ENCODE assay signal across 1 cellular context in the genomic region with DNA sequence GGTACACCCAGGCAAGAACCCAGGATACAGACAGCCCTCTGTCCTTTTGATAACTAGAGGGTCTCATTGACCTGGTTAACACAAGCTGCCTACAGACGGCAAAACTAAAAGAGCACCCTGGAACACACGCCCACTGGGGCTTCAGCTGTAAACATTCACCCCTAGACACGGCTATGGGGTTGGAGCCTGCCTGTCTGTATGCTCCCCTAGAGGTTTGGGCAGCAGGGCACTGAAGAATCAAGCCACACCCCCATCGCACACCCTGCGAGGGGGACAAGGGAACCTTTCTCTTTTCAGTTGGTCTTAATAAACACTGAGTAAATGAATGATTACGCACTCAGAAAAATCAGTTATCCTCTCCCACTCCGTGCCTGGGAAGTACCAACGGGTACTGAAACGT.
TF ChIP-seq lines count a peak whose summit lies in the region.

No MANE protein-coding gene starts in this region.

TF ChIP-seq in HepG2, 621 proteins besides CTCF, POLR2A, EP300 and RAD21 (continues in another document):
- no peak for TF ChIP-seq HDAC1 (CRISPR knock-in tag; IDR thresholded peaks at IDR 0.05)
- peak; percentile 92 for TF ChIP-seq AGO1 (IDR thresholded peaks at IDR 0.05; ENCODE audit: low read depth, low read length, poor library complexity, severe bottlenecking)
- TF ChIP-seq, protein P1, sequence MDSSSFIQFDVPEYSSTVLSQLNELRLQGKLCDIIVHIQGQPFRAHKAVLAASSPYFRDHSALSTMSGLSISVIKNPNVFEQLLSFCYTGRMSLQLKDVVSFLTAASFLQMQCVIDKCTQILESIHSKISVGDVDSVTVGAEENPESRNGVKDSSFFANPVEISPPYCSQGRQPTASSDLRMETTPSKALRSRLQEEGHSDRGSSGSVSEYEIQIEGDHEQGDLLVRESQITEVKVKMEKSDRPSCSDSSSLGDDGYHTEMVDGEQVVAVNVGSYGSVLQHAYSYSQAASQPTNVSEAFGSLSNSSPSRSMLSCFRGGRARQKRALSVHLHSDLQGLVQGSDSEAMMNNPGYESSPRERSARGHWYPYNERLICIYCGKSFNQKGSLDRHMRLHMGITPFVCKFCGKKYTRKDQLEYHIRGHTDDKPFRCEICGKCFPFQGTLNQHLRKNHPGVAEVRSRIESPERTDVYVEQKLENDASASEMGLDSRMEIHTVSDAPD (CRISPR knock-in tag; IDR thresholded peaks at IDR 0.05) = no peak
- TF ChIP-seq, protein P2, sequence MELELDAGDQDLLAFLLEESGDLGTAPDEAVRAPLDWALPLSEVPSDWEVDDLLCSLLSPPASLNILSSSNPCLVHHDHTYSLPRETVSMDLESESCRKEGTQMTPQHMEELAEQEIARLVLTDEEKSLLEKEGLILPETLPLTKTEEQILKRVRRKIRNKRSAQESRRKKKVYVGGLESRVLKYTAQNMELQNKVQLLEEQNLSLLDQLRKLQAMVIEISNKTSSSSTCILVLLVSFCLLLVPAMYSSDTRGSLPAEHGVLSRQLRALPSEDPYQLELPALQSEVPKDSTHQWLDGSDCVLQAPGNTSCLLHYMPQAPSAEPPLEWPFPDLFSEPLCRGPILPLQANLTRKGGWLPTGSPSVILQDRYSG (CRISPR knock-in tag; IDR thresholded peaks at IDR 0.05) = no peak
- no peak for TF ChIP-seq ZBTB20 (CRISPR knock-in tag; IDR thresholded peaks at IDR 0.05; ENCODE audit: borderline replicate concordance, low read depth)
- TF ChIP-seq, protein P3, sequence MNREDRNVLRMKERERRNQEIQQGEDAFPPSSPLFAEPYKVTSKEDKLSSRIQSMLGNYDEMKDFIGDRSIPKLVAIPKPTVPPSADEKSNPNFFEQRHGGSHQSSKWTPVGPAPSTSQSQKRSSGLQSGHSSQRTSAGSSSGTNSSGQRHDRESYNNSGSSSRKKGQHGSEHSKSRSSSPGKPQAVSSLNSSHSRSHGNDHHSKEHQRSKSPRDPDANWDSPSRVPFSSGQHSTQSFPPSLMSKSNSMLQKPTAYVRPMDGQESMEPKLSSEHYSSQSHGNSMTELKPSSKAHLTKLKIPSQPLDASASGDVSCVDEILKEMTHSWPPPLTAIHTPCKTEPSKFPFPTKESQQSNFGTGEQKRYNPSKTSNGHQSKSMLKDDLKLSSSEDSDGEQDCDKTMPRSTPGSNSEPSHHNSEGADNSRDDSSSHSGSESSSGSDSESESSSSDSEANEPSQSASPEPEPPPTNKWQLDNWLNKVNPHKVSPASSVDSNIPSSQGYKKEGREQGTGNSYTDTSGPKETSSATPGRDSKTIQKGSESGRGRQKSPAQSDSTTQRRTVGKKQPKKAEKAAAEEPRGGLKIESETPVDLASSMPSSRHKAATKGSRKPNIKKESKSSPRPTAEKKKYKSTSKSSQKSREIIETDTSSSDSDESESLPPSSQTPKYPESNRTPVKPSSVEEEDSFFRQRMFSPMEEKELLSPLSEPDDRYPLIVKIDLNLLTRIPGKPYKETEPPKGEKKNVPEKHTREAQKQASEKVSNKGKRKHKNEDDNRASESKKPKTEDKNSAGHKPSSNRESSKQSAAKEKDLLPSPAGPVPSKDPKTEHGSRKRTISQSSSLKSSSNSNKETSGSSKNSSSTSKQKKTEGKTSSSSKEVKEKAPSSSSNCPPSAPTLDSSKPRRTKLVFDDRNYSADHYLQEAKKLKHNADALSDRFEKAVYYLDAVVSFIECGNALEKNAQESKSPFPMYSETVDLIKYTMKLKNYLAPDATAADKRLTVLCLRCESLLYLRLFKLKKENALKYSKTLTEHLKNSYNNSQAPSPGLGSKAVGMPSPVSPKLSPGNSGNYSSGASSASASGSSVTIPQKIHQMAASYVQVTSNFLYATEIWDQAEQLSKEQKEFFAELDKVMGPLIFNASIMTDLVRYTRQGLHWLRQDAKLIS (CRISPR knock-in tag; IDR thresholded peaks at IDR 0.05) = no peak
- TF ChIP-seq, protein P4, sequence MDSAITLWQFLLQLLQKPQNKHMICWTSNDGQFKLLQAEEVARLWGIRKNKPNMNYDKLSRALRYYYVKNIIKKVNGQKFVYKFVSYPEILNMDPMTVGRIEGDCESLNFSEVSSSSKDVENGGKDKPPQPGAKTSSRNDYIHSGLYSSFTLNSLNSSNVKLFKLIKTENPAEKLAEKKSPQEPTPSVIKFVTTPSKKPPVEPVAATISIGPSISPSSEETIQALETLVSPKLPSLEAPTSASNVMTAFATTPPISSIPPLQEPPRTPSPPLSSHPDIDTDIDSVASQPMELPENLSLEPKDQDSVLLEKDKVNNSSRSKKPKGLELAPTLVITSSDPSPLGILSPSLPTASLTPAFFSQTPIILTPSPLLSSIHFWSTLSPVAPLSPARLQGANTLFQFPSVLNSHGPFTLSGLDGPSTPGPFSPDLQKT (CRISPR knock-in tag; IDR thresholded peaks at IDR 0.05; ENCODE audit: borderline replicate concordance) = no peak
- no peak for TF ChIP-seq SOX5 (CRISPR knock-in tag; IDR thresholded peaks at IDR 0.05; ENCODE audit: borderline replicate concordance)
- TF ChIP-seq RBFOX2 (IDR thresholded peaks at IDR 0.05; ENCODE audit: low read depth, low read length) = peak; percentile 68; the same call in 1 of the 2 replicates
- no peak for TF ChIP-seq THAP11 (CRISPR knock-in tag; IDR thresholded peaks at IDR 0.05)
- TF ChIP-seq TBX3 (IDR thresholded peaks at IDR 0.05; ENCODE audit: borderline replicate concordance) = no peak
- no peak for TF ChIP-seq JUND (CRISPR knock-in tag; IDR thresholded peaks at IDR 0.05)
- no peak for TF ChIP-seq NFE2 (CRISPR knock-in tag; IDR thresholded peaks at IDR 0.05)
- TF ChIP-seq NR1H2 (CRISPR knock-in tag; IDR thresholded peaks at IDR 0.05; ENCODE audit: borderline replicate concordance, low read depth) = no peak
- TF ChIP-seq ZBTB1 (CRISPR knock-in tag; IDR thresholded peaks at IDR 0.05; ENCODE audit: borderline replicate concordance) = no peak
- TF ChIP-seq RBM22 (optimal IDR thresholded peaks at IDR 0.05; ENCODE audit: low read length) = peak; percentile 20
- TF ChIP-seq, protein P5, sequence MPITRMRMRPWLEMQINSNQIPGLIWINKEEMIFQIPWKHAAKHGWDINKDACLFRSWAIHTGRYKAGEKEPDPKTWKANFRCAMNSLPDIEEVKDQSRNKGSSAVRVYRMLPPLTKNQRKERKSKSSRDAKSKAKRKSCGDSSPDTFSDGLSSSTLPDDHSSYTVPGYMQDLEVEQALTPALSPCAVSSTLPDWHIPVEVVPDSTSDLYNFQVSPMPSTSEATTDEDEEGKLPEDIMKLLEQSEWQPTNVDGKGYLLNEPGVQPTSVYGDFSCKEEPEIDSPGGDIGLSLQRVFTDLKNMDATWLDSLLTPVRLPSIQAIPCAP (CRISPR knock-in tag; IDR thresholded peaks at IDR 0.05; ENCODE audit: low read depth) = no peak
- TF ChIP-seq ZEB1 (IDR thresholded peaks at IDR 0.05; ENCODE audit: insufficient replicate concordance, low read depth) = no peak
- TF ChIP-seq, protein P6, sequence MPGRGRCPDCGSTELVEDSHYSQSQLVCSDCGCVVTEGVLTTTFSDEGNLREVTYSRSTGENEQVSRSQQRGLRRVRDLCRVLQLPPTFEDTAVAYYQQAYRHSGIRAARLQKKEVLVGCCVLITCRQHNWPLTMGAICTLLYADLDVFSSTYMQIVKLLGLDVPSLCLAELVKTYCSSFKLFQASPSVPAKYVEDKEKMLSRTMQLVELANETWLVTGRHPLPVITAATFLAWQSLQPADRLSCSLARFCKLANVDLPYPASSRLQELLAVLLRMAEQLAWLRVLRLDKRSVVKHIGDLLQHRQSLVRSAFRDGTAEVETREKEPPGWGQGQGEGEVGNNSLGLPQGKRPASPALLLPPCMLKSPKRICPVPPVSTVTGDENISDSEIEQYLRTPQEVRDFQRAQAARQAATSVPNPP (CRISPR knock-in tag; IDR thresholded peaks at IDR 0.05) = no peak
- TF ChIP-seq, protein P7, sequence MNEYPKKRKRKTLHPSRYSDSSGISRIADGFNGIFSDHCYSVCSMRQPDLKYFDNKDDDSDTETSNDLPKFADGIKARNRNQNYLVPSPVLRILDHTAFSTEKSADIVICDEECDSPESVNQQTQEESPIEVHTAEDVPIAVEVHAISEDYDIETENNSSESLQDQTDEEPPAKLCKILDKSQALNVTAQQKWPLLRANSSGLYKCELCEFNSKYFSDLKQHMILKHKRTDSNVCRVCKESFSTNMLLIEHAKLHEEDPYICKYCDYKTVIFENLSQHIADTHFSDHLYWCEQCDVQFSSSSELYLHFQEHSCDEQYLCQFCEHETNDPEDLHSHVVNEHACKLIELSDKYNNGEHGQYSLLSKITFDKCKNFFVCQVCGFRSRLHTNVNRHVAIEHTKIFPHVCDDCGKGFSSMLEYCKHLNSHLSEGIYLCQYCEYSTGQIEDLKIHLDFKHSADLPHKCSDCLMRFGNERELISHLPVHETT (CRISPR knock-in tag; conservative IDR thresholded peaks at IDR 0.05) = no peak
- TF ChIP-seq AGO2 (optimal IDR thresholded peaks at IDR 0.05; ENCODE audit: low read depth, low read length) = peak; percentile 22
- no peak for TF ChIP-seq ZNF772 (CRISPR knock-in tag; IDR thresholded peaks at IDR 0.05)
- TF ChIP-seq SCMH1 (CRISPR knock-in tag; IDR thresholded peaks at IDR 0.05; ENCODE audit: borderline replicate concordance) = no peak
- TF ChIP-seq ZNF510 (CRISPR knock-in tag; IDR thresholded peaks at IDR 0.05; ENCODE audit: low read depth) = no peak
- TF ChIP-seq, protein P8, sequence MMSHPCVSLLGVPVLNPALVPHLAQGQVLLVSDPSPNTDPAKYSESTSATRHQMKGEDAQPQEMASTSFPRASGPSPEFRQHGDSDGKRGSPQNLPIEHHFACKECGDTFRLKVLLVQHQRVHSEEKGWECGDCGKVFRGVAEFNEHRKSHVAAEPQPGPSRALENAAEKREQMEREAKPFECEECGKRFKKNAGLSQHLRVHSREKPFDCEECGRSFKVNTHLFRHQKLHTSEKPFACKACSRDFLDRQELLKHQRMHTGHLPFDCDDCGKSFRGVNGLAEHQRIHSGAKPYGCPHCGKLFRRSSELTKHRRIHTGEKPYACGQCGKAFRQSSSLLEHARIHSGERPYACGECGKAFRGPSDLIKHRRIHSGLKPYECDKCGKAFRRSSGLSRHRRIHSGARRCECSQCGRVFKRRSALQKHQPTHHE (CRISPR knock-in tag; IDR thresholded peaks at IDR 0.05; ENCODE audit: borderline replicate concordance) = no peak
- TF ChIP-seq ELF1 (CRISPR knock-in tag; IDR thresholded peaks at IDR 0.05) = no peak
- no peak for TF ChIP-seq ZNF235 (CRISPR knock-in tag; IDR thresholded peaks at IDR 0.05; ENCODE audit: borderline replicate concordance)
- TF ChIP-seq, protein P9, sequence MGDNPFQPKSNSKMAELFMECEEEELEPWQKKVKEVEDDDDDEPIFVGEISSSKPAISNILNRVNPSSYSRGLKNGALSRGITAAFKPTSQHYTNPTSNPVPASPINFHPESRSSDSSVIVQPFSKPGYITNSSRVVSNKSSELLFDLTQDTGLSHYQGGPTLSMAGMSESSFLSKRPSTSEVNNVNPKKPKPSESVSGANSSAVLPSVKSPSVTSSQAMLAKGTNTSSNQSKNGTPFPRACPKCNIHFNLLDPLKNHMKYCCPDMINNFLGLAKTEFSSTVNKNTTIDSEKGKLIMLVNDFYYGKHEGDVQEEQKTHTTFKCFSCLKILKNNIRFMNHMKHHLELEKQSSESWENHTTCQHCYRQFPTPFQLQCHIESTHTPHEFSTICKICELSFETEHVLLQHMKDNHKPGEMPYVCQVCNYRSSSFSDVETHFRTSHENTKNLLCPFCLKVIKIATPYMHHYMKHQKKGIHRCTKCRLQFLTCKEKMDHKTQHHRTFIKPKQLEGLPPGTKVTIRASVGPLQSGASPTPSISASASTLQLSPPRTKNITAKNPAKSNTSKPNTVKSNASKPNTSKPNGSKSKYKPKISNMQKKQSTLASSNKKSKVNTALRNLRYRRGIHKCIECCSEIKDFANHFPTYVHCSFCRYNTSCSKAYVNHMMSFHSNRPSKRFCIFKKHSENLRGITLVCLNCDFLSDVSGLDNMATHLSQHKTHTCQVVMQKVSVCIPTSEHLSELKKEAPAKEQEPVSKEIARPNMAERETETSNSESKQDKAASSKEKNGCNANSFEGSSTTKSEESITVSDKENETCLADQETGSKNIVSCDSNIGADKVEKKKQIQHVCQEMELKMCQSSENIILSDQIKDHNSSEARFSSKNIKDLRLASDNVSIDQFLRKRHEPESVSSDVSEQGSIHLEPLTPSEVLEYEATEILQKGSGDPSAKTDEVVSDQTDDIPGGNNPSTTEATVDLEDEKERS (CRISPR knock-in tag; IDR thresholded peaks at IDR 0.05) = no peak
- TF ChIP-seq, protein P10, sequence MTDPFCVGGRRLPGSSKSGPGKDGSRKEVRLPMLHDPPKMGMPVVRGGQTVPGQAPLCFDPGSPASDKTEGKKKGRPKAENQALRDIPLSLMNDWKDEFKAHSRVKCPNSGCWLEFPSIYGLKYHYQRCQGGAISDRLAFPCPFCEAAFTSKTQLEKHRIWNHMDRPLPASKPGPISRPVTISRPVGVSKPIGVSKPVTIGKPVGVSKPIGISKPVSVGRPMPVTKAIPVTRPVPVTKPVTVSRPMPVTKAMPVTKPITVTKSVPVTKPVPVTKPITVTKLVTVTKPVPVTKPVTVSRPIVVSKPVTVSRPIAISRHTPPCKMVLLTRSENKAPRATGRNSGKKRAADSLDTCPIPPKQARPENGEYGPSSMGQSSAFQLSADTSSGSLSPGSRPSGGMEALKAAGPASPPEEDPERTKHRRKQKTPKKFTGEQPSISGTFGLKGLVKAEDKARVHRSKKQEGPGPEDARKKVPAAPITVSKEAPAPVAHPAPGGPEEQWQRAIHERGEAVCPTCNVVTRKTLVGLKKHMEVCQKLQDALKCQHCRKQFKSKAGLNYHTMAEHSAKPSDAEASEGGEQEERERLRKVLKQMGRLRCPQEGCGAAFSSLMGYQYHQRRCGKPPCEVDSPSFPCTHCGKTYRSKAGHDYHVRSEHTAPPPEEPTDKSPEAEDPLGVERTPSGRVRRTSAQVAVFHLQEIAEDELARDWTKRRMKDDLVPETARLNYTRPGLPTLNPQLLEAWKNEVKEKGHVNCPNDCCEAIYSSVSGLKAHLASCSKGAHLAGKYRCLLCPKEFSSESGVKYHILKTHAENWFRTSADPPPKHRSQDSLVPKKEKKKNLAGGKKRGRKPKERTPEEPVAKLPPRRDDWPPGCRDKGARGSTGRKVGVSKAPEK (CRISPR knock-in tag; IDR thresholded peaks at IDR 0.05; ENCODE audit: borderline replicate concordance) = no peak
- TF ChIP-seq ATF7 (IDR thresholded peaks at IDR 0.05) = no peak
- TF ChIP-seq ATF7 (CRISPR knock-in tag; IDR thresholded peaks at IDR 0.05) = no peak
- TF ChIP-seq, protein P11, sequence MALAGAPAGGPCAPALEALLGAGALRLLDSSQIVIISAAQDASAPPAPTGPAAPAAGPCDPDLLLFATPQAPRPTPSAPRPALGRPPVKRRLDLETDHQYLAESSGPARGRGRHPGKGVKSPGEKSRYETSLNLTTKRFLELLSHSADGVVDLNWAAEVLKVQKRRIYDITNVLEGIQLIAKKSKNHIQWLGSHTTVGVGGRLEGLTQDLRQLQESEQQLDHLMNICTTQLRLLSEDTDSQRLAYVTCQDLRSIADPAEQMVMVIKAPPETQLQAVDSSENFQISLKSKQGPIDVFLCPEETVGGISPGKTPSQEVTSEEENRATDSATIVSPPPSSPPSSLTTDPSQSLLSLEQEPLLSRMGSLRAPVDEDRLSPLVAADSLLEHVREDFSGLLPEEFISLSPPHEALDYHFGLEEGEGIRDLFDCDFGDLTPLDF (CRISPR knock-in tag; IDR thresholded peaks at IDR 0.05) = no peak
